Comparison of ENCODE assay signal across 15 cellular contexts in genomic region chr20:25321262-25321831, GRCh38.
DNase-seq lines count a peak whose midpoint lies in the region; ATAC-seq and TF ChIP-seq lines count a peak whose summit lies in the region.
"Had no signal": no experiment of that assay in that cellular context is flagged by ENCODE, and none has a peak within 500 bp of the region (broad histone marks: within the 10 kb centered on the region; RNA-seq: fewer than 3 reads in every experiment).

No MANE protein-coding gene starts in this region.

- H3K9me3 ChIP-seq in T-helper 17 cell (ENCODE audit: control insufficient read depth, low read length, poor library complexity, severe bottlenecking) (no peaks in the 10 kb centered on the region), spleen (no peaks in the 10 kb centered on the region)
- H3K9me3 ChIP-seq: upper lobe of left lung had no signal

- H3K4me1 ChIP-seq in spleen, result peaks cover 2 to 64% (median 25%) of the 10 kb centered on the region in 6 donors

- no peak for TF ChIP-seq POLR2A in spleen (IDR thresholded peaks at IDR 0.05)

- ATAC-seq in T-helper 17 cell (no peak), HG02623 (IDR thresholded peaks at IDR 0.05; ENCODE audit: unreplicated experiment) (no peak)

- H3K9me3 Mint-ChIP-seq in activated CD4-positive, alpha-beta memory T cell treated with anti-CD3 and anti-CD28 coated beads, Interleukin-2, amount 10 ng/mL, durations not matched to agents 7 days and 5 days, result no peaks in the 10 kb centered on the region
- H3K9me3 Mint-ChIP-seq in activated CD4-positive, alpha-beta memory T cell treated with anti-CD3 and anti-CD28 coated beads for 36 hours, result no peaks in the 10 kb centered on the region

- POLR2A ChIA-PET in activated CD4-positive, alpha-beta memory T cell treated with anti-CD3 and anti-CD28 coated beads, Interleukin-2, amount 10 ng/mL, durations not matched to agents 7 days and 5 days (lab: Charles Lee), result interaction anchor here (1.0 kb wide), 1 partner anchor 86 kb away, joined by 5 read pairs; the partner anchor contains the start of gene GINS1
- POLR2A ChIA-PET in activated CD4-positive, alpha-beta memory T cell treated with anti-CD3 and anti-CD28 coated beads for 36 hours (lab: Charles Lee), result interaction anchor here (0.6 to 1.0 kb wide), 2 partner anchors 11 to 172 kb away, joined by 3 read pairs; no protein-coding TSS in a partner anchor

- TF ChIP-seq CTCF in fibroblast of villous mesenchyme (IDR thresholded peaks at IDR 0.05; ENCODE audit: insufficient read depth, low read depth, low read length) (no peak), spleen (IDR thresholded peaks at IDR 0.05 in 8 of 11, conservative IDR thresholded peaks at IDR 0.05 in 3 of 11) (no peak)

- H3K27me3 ChIP-seq in spleen (replicated peaks in 1 of 7), result no peaks in the 10 kb centered on the region
- H3K27me3 ChIP-seq: upper lobe of left lung had no signal

- H3K27ac Mint-ChIP-seq in activated CD4-positive, alpha-beta memory T cell treated with anti-CD3 and anti-CD28 coated beads, Interleukin-2, amount 10 ng/mL, durations not matched to agents 7 days and 5 days, result peak overlapping the region; percentile 44
- no peak overlapping the region for H3K27ac Mint-ChIP-seq in activated CD4-positive, alpha-beta memory T cell treated with anti-CD3 and anti-CD28 coated beads for 36 hours
- peak overlapping the region; percentile 60 for H3K27ac Mint-ChIP-seq in T-helper 17 cell
- H3K27ac Mint-ChIP-seq: progenitor cell of endocrine pancreas had no signal

- DNase-seq in activated CD4-positive, alpha-beta memory T cell treated with anti-CD3 and anti-CD28 coated beads, Interleukin-2, amount 10 ng/mL, durations not matched to agents 7 days and 5 days, result no peak
- no peak for DNase-seq in activated CD4-positive, alpha-beta memory T cell treated with anti-CD3 and anti-CD28 coated beads for 36 hours
- DNase-seq in T-helper 17 cell (no peak), fibroblast of villous mesenchyme (ENCODE audit: low read depth) (peak; percentile 18), spleen (peak; percentile 68), NK-92 (lab: John Stamatoyannopoulos, UW; ENCODE audit: unreplicated experiment) (no peak), NCI-H2227 treated with DMSO at 0.1 percent for 48 hours (lab: John Stamatoyannopoulos, UW) (no peak)
- DNase-seq: ACHN; NCI-H1105; NCI-H226; stimulated activated CD4-positive, alpha-beta T cell treated with anti-CD3 and anti-CD28 coated beads, Interleukin-15, amount 100 ng/mL, for 24 hours; upper lobe of left lung had no signal

- H3K4me3 ChIP-seq in fibroblast of villous mesenchyme (ENCODE audit: low read depth, low read length) (no peak overlapping the region), spleen (no peak overlapping the region)
- H3K4me3 ChIP-seq: coronary artery, upper lobe of left lung had no signal

- H3K27me3 Mint-ChIP-seq in activated CD4-positive, alpha-beta memory T cell treated with anti-CD3 and anti-CD28 coated beads, Interleukin-2, amount 10 ng/mL, durations not matched to agents 7 days and 5 days, result no peaks in the 10 kb centered on the region
- H3K27me3 Mint-ChIP-seq in activated CD4-positive, alpha-beta memory T cell treated with anti-CD3 and anti-CD28 coated beads for 36 hours, result no peaks in the 10 kb centered on the region
- H3K27me3 Mint-ChIP-seq in T-helper 17 cell, result no peaks in the 10 kb centered on the region
- H3K27me3 Mint-ChIP-seq: progenitor cell of endocrine pancreas had no signal

- H3K4me1 Mint-ChIP-seq in activated CD4-positive, alpha-beta memory T cell treated with anti-CD3 and anti-CD28 coated beads, Interleukin-2, amount 10 ng/mL, durations not matched to agents 7 days and 5 days, result peaks cover 7% of the 10 kb centered on the region
- H3K4me1 Mint-ChIP-seq in activated CD4-positive, alpha-beta memory T cell treated with anti-CD3 and anti-CD28 coated beads for 36 hours (ENCODE audit: low read depth), result no peaks in the 10 kb centered on the region
- H3K4me1 Mint-ChIP-seq in T-helper 17 cell, result peaks cover 14% of the 10 kb centered on the region

- peak overlapping the region in 3 of 8 donors; percentile 13 to 54 (median 35) for H3K27ac ChIP-seq in spleen
- H3K27ac ChIP-seq: coronary artery had no signal

- WGBS in spleen, 5 donors, result 80 to 84% (median 82%) methylated on average over 5 of the region's 5 CpGs

- H3K36me3 ChIP-seq in spleen, result peaks cover 0 to 60% (median 6%) of the 10 kb centered on the region in 6 donors

- CTCF ChIA-PET in activated CD4-positive, alpha-beta memory T cell treated with anti-CD3 and anti-CD28 coated beads, Interleukin-2, amount 10 ng/mL, durations not matched to agents 7 days and 5 days (lab: Charles Lee), result interaction anchor here (0.6 to 1.5 kb wide), 3 partner anchors 64 to 171 kb away, joined by 3 to 4 read pairs (median 3); no protein-coding TSS in a partner anchor
- CTCF ChIA-PET in activated CD4-positive, alpha-beta memory T cell treated with anti-CD3 and anti-CD28 coated beads for 36 hours (lab: Charles Lee), result interaction anchor here (1.3 kb wide), 1 partner anchor 78 kb away, joined by 5 read pairs; no protein-coding TSS in a partner anchor

- H3K4me3 Mint-ChIP-seq in activated CD4-positive, alpha-beta memory T cell treated with anti-CD3 and anti-CD28 coated beads, Interleukin-2, amount 10 ng/mL, durations not matched to agents 7 days and 5 days, result no peak overlapping the region
- H3K4me3 Mint-ChIP-seq in activated CD4-positive, alpha-beta memory T cell treated with anti-CD3 and anti-CD28 coated beads for 36 hours, result no peak overlapping the region
- H3K4me3 Mint-ChIP-seq in T-helper 17 cell, result no peak overlapping the region

- H3K36me3 Mint-ChIP-seq in activated CD4-positive, alpha-beta memory T cell treated with anti-CD3 and anti-CD28 coated beads, Interleukin-2, amount 10 ng/mL, durations not matched to agents 7 days and 5 days (ENCODE audit: low read depth), result peaks cover 9% of the 10 kb centered on the region
- H3K36me3 Mint-ChIP-seq in activated CD4-positive, alpha-beta memory T cell treated with anti-CD3 and anti-CD28 coated beads for 36 hours, result peaks cover 10% of the 10 kb centered on the region
- peaks cover 4% of the 10 kb centered on the region for H3K36me3 Mint-ChIP-seq in T-helper 17 cell (ENCODE audit: low read depth)

- intact Hi-C loops in activated CD4-positive, alpha-beta memory T cell treated with anti-CD3 and anti-CD28 coated beads for 36 hours (cut with micrococcal nuclease), result no loop called here
- intact Hi-C loops in spleen (cut with DNase I; ENCODE audit: low total_unique reads), result no loop called here

Comparison
In these comparisons a context has a peak if more than half of its experiments do, and no peak if none do; other contexts are left out.
1. DNase-seq: peak in fibroblast of villous mesenchyme (single experiment) and spleen (single experiment); none in activated CD4-positive, alpha-beta memory T cell treated with anti-CD3 and anti-CD28 coated beads, Interleukin-2, amount 10 ng/mL, durations not matched to agents 7 days and 5 days (single experiment), activated CD4-positive, alpha-beta memory T cell treated with anti-CD3 and anti-CD28 coated beads for 36 hours (single experiment), T-helper 17 cell (0 of 3), NK-92 (single experiment) and NCI-H2227 treated with DMSO at 0.1 percent for 48 hours (single experiment).